Comparison of ENCODE assay signal across 8 cellular contexts in genomic region chrX:70434914-70435586, GRCh38. TPM values are rescaled to one million over a fixed set of nuclear protein-coding genes. Genes with fewer than 3 reads are reported as not detected.
DNase-seq lines count a peak whose midpoint lies in the region; ATAC-seq, FAIRE-seq and TF ChIP-seq lines count a peak whose summit lies in the region.

No MANE protein-coding gene starts in this region.

- no peak for DNase-seq in A549 (ENCODE audit: low read depth in 1 of 2, low spot score in 1 of 2)
- no peak for DNase-seq in HCT116 (ENCODE audit: low read depth, low spot score)
- DNase-seq in adipocyte (ENCODE audit: low read depth): no peak
- peak; percentile 46 for DNase-seq in iris pigment epithelial cell (ENCODE audit: low read depth)
- no peak for DNase-seq in middle frontal gyrus (ENCODE audit: extremely low spot score, low spot score)

- H3K9ac ChIP-seq in HCT116 (ENCODE audit: low read length) (peak overlapping the region; percentile 65), adipocyte (ENCODE audit: low read length) (peak overlapping the region; percentile 71)

- POLR2A ChIA-PET in A549 (lab: Yijun Ruan, JAX) (interaction anchor here (1.0 to 1.8 kb wide), 2 partner anchors 229 to 302 kb away, joined by 3 to 10 read pairs; partner anchors contain the start of gene IGBP1), HCT116 (lab: Charles Lee) (interaction anchor here (0.7 kb wide), 1 partner anchor 940 kb away, joined by 9 read pairs; no protein-coding TSS in a partner anchor)

- TSS peak; percentile 45 for BruUV-seq in HCT116 (replicated peaks; lab: Mats Ljungman, UMichigan)

- no peak for TF ChIP-seq EP300 in A549 (IDR thresholded peaks at IDR 0.05)

- TF ChIP-seq CTCF in A549 (IDR thresholded peaks at IDR 0.05): no peak
- no peak for TF ChIP-seq CTCF in HCT116 (IDR thresholded peaks at IDR 0.05 in 2 of 3, conservative IDR thresholded peaks at IDR 0.05 in 1 of 3; ENCODE audit: borderline replicate concordance in 1 of 3, insufficient read depth in 1 of 3, low read depth in 2 of 3, low read length in 2 of 3)

- H3K4me2 ChIP-seq in A549 (peak overlapping the region; percentile 95), HCT116 (ENCODE audit: low read length) (peak overlapping the region; percentile 91)

- TF ChIP-seq POLR2A in A549 (IDR thresholded peaks at IDR 0.05; ENCODE audit: low read length) (no peak), HCT116 (IDR thresholded peaks at IDR 0.05; ENCODE audit: borderline replicate concordance, extremely low read depth, insufficient read depth, insufficient read length) (no peak)

- H3K27me3 ChIP-seq in HCT116 (ENCODE audit: insufficient read depth, low read length): no peaks in the 10 kb centered on the region
- no peaks in the 10 kb centered on the region for H3K27me3 ChIP-seq in adipocyte (replicated peaks; ENCODE audit: control insufficient read depth, insufficient read depth, low read length)
- H3K27me3 ChIP-seq in thymus (ENCODE audit: control insufficient read depth, insufficient read depth): peaks cover 2% of the 10 kb centered on the region

- no peak overlapping the region for H2AFZ ChIP-seq in HCT116 (ENCODE audit: low read depth, low read length, poor library complexity, severe bottlenecking)

- 47% methylated on average over 16 of the region's 17 CpGs for WGBS in A549 (ENCODE audit: missing lambda C conversion rate)
- 22% methylated on average over 17 of the region's 17 CpGs for WGBS in thymus

- RAD21 ChIA-PET in HCT116 (lab: Charles Lee; ENCODE audit: low non-redundant PET in 1 of 2, low total read pairs in 2 of 2, uncharacterized antibody in 2 of 2, unreplicated experiment in 2 of 2): interaction anchor here in 1 of 2 experiments (0.6 to 0.7 kb wide), 2 partner anchors 33 to 417 kb away, joined by 3 to 4 read pairs; no protein-coding TSS in a partner anchor

- CTCF ChIA-PET in A549 (lab: Yijun Ruan, JAX) (interaction anchor here (0.6 to 4.8 kb wide), 10 partner anchors 9 to 1380 kb away, joined by 3 to 44 read pairs (median 4); partner anchors contain the start of genes DLG3, GDPD2 and IGBP1), HCT116 (lab: Charles Lee) (interaction anchor here (1.1 to 1.5 kb wide), 3 partner anchors 12 to 302 kb away, joined by 7 to 8 read pairs (median 7); partner anchors contain the start of genes GDPD2 and IGBP1)

- no peaks in the 10 kb centered on the region for H3K9me3 ChIP-seq in A549
- no peaks in the 10 kb centered on the region for H3K9me3 ChIP-seq in HCT116 (ENCODE audit: control insufficient read depth in 1 of 2, insufficient read depth in 1 of 2, low read depth in 1 of 2, low read length in 2 of 2)
- H3K9me3 ChIP-seq in adipocyte (ENCODE audit: control insufficient read depth, low read length): no peaks in the 10 kb centered on the region
- no peaks in the 10 kb centered on the region for H3K9me3 ChIP-seq in thymus (ENCODE audit: control insufficient read depth)

- H3K4me3 ChIP-seq in A549 (peak overlapping the region; percentile 72), HCT116 (replicated peaks in 1 of 2; ENCODE audit: low read depth in 1 of 2, low read length in 2 of 2) (peak overlapping the region; percentile 59 to 66), adipocyte (ENCODE audit: low read length) (peak overlapping the region; percentile 85), thymus (ENCODE audit: low read length) (peak overlapping the region; percentile 58)

- peak in 1 of 2 experiments; percentile 18; a peak in 3 of 6 replicates for ATAC-seq in A549
- no peak; the same call in 1 of the 2 replicates for ATAC-seq in HCT116
- ATAC-seq in GM21717 (IDR thresholded peaks at IDR 0.05; ENCODE audit: unreplicated experiment): no peak
- no peak for ATAC-seq in HG02852 (IDR thresholded peaks at IDR 0.05; ENCODE audit: unreplicated experiment)

- H3K9me2 ChIP-seq in HCT116 (ENCODE audit: insufficient read depth): no peaks in the 10 kb centered on the region

- H3K36me3 ChIP-seq in HCT116 (ENCODE audit: control insufficient read depth in 1 of 2, insufficient read depth in 2 of 2, low read length in 2 of 2) (no peaks in the 10 kb centered on the region), adipocyte (ENCODE audit: control insufficient read depth, insufficient read depth, low read length, severe bottlenecking) (no peaks in the 10 kb centered on the region), thymus (ENCODE audit: control insufficient read depth, insufficient read depth) (no peaks in the 10 kb centered on the region)

- H3K4me1 ChIP-seq in A549 (peaks cover 9% of the 10 kb centered on the region; the same call in 1 of the 3 replicates), HCT116 (ENCODE audit: control insufficient read depth in 1 of 2, insufficient read depth in 2 of 2, low read length in 2 of 2) (peaks cover 2 to 34% of the 10 kb centered on the region in 2 experiments; a peak in 2 of 4 replicates), adipocyte (ENCODE audit: control insufficient read depth, insufficient read depth, low read length) (no peaks in the 10 kb centered on the region), thymus (ENCODE audit: control insufficient read depth, insufficient read depth, low read length) (no peaks in the 10 kb centered on the region)

- H3K79me2 ChIP-seq in HCT116 (ENCODE audit: insufficient read depth, low read length): no peaks in the 10 kb centered on the region

- no peak for TF ChIP-seq RAD21 in A549 (conservative IDR thresholded peaks at IDR 0.05 in 1 of 2, IDR thresholded peaks at IDR 0.05 in 1 of 2)
- no peak for TF ChIP-seq RAD21 in HCT116 (IDR thresholded peaks at IDR 0.05; ENCODE audit: low read depth)

- H4K20me1 ChIP-seq in HCT116 (ENCODE audit: insufficient read depth): no peaks in the 10 kb centered on the region

- H3K27ac ChIP-seq in A549 (peak overlapping the region; percentile 78 to 88), HCT116 (ENCODE audit: low read depth, low read length) (peak overlapping the region; percentile 38; the same call in 1 of the 2 replicates), thymus (ENCODE audit: low read depth) (no peak overlapping the region)

- intact Hi-C loops in HCT116 (cut with micrococcal nuclease): no loop called here

- FAIRE-seq in A549 (lab: Jason Lieb, UNC): no peak

TF ChIP-seq in A549, 52 proteins besides CTCF, POLR2A, EP300 and RAD21 (continues in another document):
- TF ChIP-seq RFX5 (IDR thresholded peaks at IDR 0.05) (no peak), KDM5A (IDR thresholded peaks at IDR 0.05) (no peak), HOXB13 (CRISPR knock-in tag; IDR thresholded peaks at IDR 0.05; ENCODE audit: low read depth) (no peak), MAX (IDR thresholded peaks at IDR 0.05) (no peak), HES2 (IDR thresholded peaks at IDR 0.05) (no peak), JUNB (IDR thresholded peaks at IDR 0.05) (no peak)

TF ChIP-seq in HCT116, 20 proteins besides CTCF, POLR2A, EP300 and RAD21 (continues in another document):
- TF ChIP-seq FOSL1 (IDR thresholded peaks at IDR 0.05; ENCODE audit: low read depth) (no peak), YY1 (IDR thresholded peaks at IDR 0.05; ENCODE audit: extremely low read depth, insufficient replicate concordance, low read depth, low read length) (no peak), JUND (IDR thresholded peaks at IDR 0.05) (no peak), SP1 (IDR thresholded peaks at IDR 0.05; ENCODE audit: low read depth) (no peak), ATF3 (IDR thresholded peaks at IDR 0.05) (no peak), EZH2phosphoT487 (IDR thresholded peaks at IDR 0.05; ENCODE audit: borderline replicate concordance) (no peak), ZNF274 (IDR thresholded peaks at IDR 0.05; ENCODE audit: low read depth, low read length) (no peak), TCF7L2 (IDR thresholded peaks at IDR 0.05; ENCODE audit: borderline replicate concordance, extremely low read depth, insufficient read depth, insufficient read length) (no peak), EZH2 (IDR thresholded peaks at IDR 0.05) (no peak), CEBPB (IDR thresholded peaks at IDR 0.05; ENCODE audit: low read depth) (no peak), ELF1 (IDR thresholded peaks at IDR 0.05; ENCODE audit: borderline replicate concordance, low read depth) (no peak), MAX (IDR thresholded peaks at IDR 0.05) (no peak)

RNA-seq across cellular contexts. Expression of gene DLG3, which starts 9.6 kb away (rescaled TPM):
- polyA plus RNA-seq in A549 (2011; rRNA removed) (11.2 and 12.8 TPM in 2 replicates), A549 (2017; fragmentation: RNase III; extraction: RNeasy Plus Mini Kit Qiagen cat#74134 plus additional on column Dnase treatment) (3.0 to 3.2 TPM (median 3.1 TPM) in 3 replicates), thymus (4.8 TPM)
- 1.9 and 2.3 TPM in 2 replicates for polyA plus RNA-seq in A549 (2012; cell fraction: cytosol; rRNA removed)
- polyA plus RNA-seq in A549 (2012; cell fraction: nucleus; rRNA removed): 1.4 and 1.8 TPM in 2 replicates
- polyA minus RNA-seq in A549 (2011; rRNA and poly(A)+ RNA removed): 7.1 and 7.8 TPM in 2 replicates
- 48.4 TPM for total RNA-seq in HCT116 (2021; ENCODE audit: unreplicated experiment)
- polyA plus RNA-seq in HCT116 (2012): 32.2 and 37.8 TPM in 2 replicates

RNA-seq across cellular contexts. Expression of gene GDPD2, which starts 11.9 kb away (rescaled TPM):
- 0.04 TPM in 2 replicates for polyA plus RNA-seq in A549 (2011; rRNA removed)
- 0.08 TPM in 2 replicates for polyA plus RNA-seq in A549 (2012; cell fraction: cytosol; rRNA removed)
- polyA plus RNA-seq in A549 (2012; cell fraction: nucleus; rRNA removed): 1.0 and 1.1 TPM in 2 replicates
- polyA plus RNA-seq in A549 (2017; fragmentation: RNase III; extraction: RNeasy Plus Mini Kit Qiagen cat#74134 plus additional on column Dnase treatment): 0.12 to 0.18 TPM (median 0.12 TPM) in 3 replicates
- 0.17 and 0.34 TPM in 2 replicates for polyA minus RNA-seq in A549 (2011; rRNA and poly(A)+ RNA removed)
- total RNA-seq in HCT116 (2021; ENCODE audit: unreplicated experiment): not detected
- 0.07 TPM in 1 of 2 replicates, not detected in the other for polyA plus RNA-seq in HCT116 (2012)
- polyA plus RNA-seq in thymus: 0.09 TPM
